In the genomic region with DNA sequence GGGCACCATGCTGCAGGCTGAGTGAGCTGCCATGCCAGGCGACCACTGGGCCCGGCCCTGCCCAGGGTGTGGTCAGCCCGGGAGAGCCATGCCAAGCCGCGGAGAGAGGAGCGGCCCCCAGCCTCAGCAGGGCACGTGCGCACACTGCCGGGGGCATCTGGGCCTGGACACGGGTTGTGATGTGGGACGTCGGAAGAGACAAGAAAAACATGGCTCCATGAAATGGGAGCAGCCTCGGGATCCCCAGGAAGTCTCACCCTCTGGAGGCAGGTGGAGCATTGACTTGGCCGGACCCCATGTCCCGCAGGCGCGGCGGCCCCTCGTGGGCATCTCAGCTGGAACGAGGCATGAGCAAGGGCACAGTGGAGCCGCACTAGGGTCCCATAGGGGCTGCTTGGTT, we compare ENCODE assay signal across 25 cellular contexts. TPM values are rescaled to one million over a fixed set of nuclear protein-coding genes. Genes with fewer than 3 reads are reported as not detected.
DNase-seq lines count a peak whose midpoint lies in the region; ATAC-seq and TF ChIP-seq lines count a peak whose summit lies in the region.
"Had no signal": no experiment of that assay in that cellular context is flagged by ENCODE, and none has a peak within 500 bp of the region (broad histone marks: within the 10 kb centered on the region; RNA-seq: fewer than 3 reads in every experiment).

No MANE protein-coding gene starts in this region.

- 95% methylated on average over 11 of the region's 21 CpGs for WGBS in esophagus muscularis mucosa

- H3K4me3 Mint-ChIP-seq in natural killer cell: peak overlapping the region; percentile 17
- no peak overlapping the region for H3K4me3 Mint-ChIP-seq in natural killer cell treated with Interleukin-12 subunit alpha and Interleukin-12 subunit beta and Interleukin-15 and Interleukin-18, amount 100 ng/mL, for 72 hours
- H3K4me3 Mint-ChIP-seq: activated naive CD8-positive, alpha-beta T cell treated with anti-CD3 and anti-CD28 coated beads, Interleukin-2, amount 10 ng/mL, durations not matched to agents 7 days and 5 days; naive thymus-derived CD8-positive, alpha-beta T cell had no signal

- no peaks in the 10 kb centered on the region for H3K9me3 Mint-ChIP-seq in natural killer cell
- no peaks in the 10 kb centered on the region for H3K9me3 Mint-ChIP-seq in natural killer cell treated with Interleukin-12 subunit alpha and Interleukin-12 subunit beta and Interleukin-15 and Interleukin-18, amount 100 ng/mL, for 72 hours
- H3K9me3 Mint-ChIP-seq: activated naive CD8-positive, alpha-beta T cell treated with anti-CD3 and anti-CD28 coated beads, Interleukin-2, amount 10 ng/mL, durations not matched to agents 7 days and 5 days; naive thymus-derived CD8-positive, alpha-beta T cell had no signal

- TF ChIP-seq POLR2A in esophagus muscularis mucosa (IDR thresholded peaks at IDR 0.05; ENCODE audit: low read depth) (no peak), breast epithelium (IDR thresholded peaks at IDR 0.05) (no peak)

- H3K27ac ChIP-seq in esophagus muscularis mucosa (replicated peaks in 1 of 4) (peak overlapping the region; percentile 85 to 88 (median 87)), neutrophil (peak overlapping the region; percentile 90), breast epithelium (peak overlapping the region in 1 of 2 donors; percentile 98)
- H3K27ac ChIP-seq: cardiac muscle cell, colonic mucosa had no signal

- ATAC-seq in natural killer cell (no peak), GM19463 (IDR thresholded peaks at IDR 0.05; ENCODE audit: unreplicated experiment) (no peak)
- no peak for ATAC-seq in natural killer cell treated with Interleukin-12 subunit alpha and Interleukin-12 subunit beta and Interleukin-15 and Interleukin-18, amount 100 ng/mL, for 72 hours
- ATAC-seq: naive thymus-derived CD8-positive, alpha-beta T cell had no signal

- no peak for TF ChIP-seq EP300 in esophagus muscularis mucosa (IDR thresholded peaks at IDR 0.05)

- H3K4me1 ChIP-seq in esophagus muscularis mucosa (peaks cover 43 to 51% (median 46%) of the 10 kb centered on the region in 4 donors), neutrophil (ENCODE audit: control insufficient read depth in 1 of 2, insufficient read depth in 1 of 2, low read depth in 1 of 2, low read length in 1 of 2) (peaks cover 29 to 30% of the 10 kb centered on the region in 2 experiments), breast epithelium (peaks cover 12 to 20% of the 10 kb centered on the region in 2 donors)

- TF ChIP-seq CTCF in natural killer cell (IDR thresholded peaks at IDR 0.05) (no peak), esophagus muscularis mucosa (IDR thresholded peaks at IDR 0.05) (no peak), neutrophil (IDR thresholded peaks at IDR 0.05) (no peak), GM20000 (IDR thresholded peaks at IDR 0.05; ENCODE audit: extremely low read depth, missing control alignments) (no peak), breast epithelium (IDR thresholded peaks at IDR 0.05) (no peak)

- peaks cover 0 to 7% (median 0%) of the 10 kb centered on the region in 4 donors for H3K27me3 ChIP-seq in esophagus muscularis mucosa
- H3K27me3 ChIP-seq in neutrophil: no peaks in the 10 kb centered on the region
- H3K27me3 ChIP-seq in breast epithelium: peaks cover 0 to 7% of the 10 kb centered on the region in 2 donors
- H3K27me3 ChIP-seq: cardiac muscle cell, colonic mucosa had no signal

- no peaks in the 10 kb centered on the region for H3K27me3 Mint-ChIP-seq in natural killer cell (ENCODE audit: low read depth in 2 of 2)
- H3K27me3 Mint-ChIP-seq in natural killer cell treated with Interleukin-12 subunit alpha and Interleukin-12 subunit beta and Interleukin-15 and Interleukin-18, amount 100 ng/mL, for 72 hours: no peaks in the 10 kb centered on the region

- H3K36me3 ChIP-seq in esophagus muscularis mucosa (no peaks in the 10 kb centered on the region), neutrophil (no peaks in the 10 kb centered on the region), breast epithelium (no peaks in the 10 kb centered on the region)
- H3K36me3 ChIP-seq: cardiac muscle cell, colonic mucosa, HAP-1 had no signal

- no peaks in the 10 kb centered on the region for H3K36me3 Mint-ChIP-seq in natural killer cell
- H3K36me3 Mint-ChIP-seq in natural killer cell treated with Interleukin-12 subunit alpha and Interleukin-12 subunit beta and Interleukin-15 and Interleukin-18, amount 100 ng/mL, for 72 hours: no peaks in the 10 kb centered on the region
- H3K36me3 Mint-ChIP-seq: activated naive CD8-positive, alpha-beta T cell treated with anti-CD3 and anti-CD28 coated beads, Interleukin-2, amount 10 ng/mL, durations not matched to agents 7 days and 5 days; naive thymus-derived CD8-positive, alpha-beta T cell had no signal

- no peak overlapping the region for H3K4me3 ChIP-seq in esophagus muscularis mucosa
- no peak overlapping the region for H3K4me3 ChIP-seq in neutrophil (ENCODE audit: low read depth in 1 of 2, low read length in 1 of 2)
- H3K4me3 ChIP-seq in breast epithelium: no peak overlapping the region
- H3K4me3 ChIP-seq: cardiac muscle cell, colonic mucosa, HAP-1 had no signal

- intact Hi-C loops in natural killer cell (cut with micrococcal nuclease) (no loop called here), esophagus muscularis mucosa (cut with DNase I) (no loop called here), breast epithelium (cut with DNase I; ENCODE audit: low total_unique reads) (no loop called here)

- H3K9me3 ChIP-seq in esophagus muscularis mucosa (no peaks in the 10 kb centered on the region), neutrophil (no peaks in the 10 kb centered on the region), breast epithelium (no peaks in the 10 kb centered on the region)
- H3K9me3 ChIP-seq: colonic mucosa, HAP-1 had no signal

- DNase-seq in natural killer cell (no peak), esophagus muscularis mucosa (ENCODE audit: extremely low spot score) (no peak), GM20000 (ENCODE audit: low spot score) (no peak), breast epithelium (ENCODE audit: low spot score in 2 of 2) (no peak)
- DNase-seq in natural killer cell treated with Interleukin-12 subunit alpha and Interleukin-12 subunit beta and Interleukin-15 and Interleukin-18, amount 100 ng/mL, for 72 hours (ENCODE audit: low spot score): no peak
- DNase-seq: activated CD4-positive, alpha-beta T cell treated with anti-CD3 and anti-CD28 coated beads for 4 hours; activated CD8-positive, alpha-beta memory T cell treated with anti-CD3 and anti-CD28 coated beads for 24 hours; activated effector memory CD4-positive, alpha-beta T cell treated with anti-CD3 and anti-CD28 coated beads, Interleukin-2, amount 50 U/mL, for 16 hours; activated naive CD8-positive, alpha-beta T cell treated with anti-CD3 and anti-CD28 coated beads, Interleukin-2, amount 10 ng/mL, durations not matched to agents 7 days and 5 days; aorta; colonic mucosa; effector CD8-positive, alpha-beta T cell; EL; islet precursor cell; NCI-H1436 treated with DMSO at 0.1 percent for 48 hours; NCI-H2081 treated with DMSO at 0.1 percent for 48 hours; NCI-H345; stimulated activated naive CD4-positive, alpha-beta T cell; SW 1271 had no signal

- no peak overlapping the region for H3K27ac Mint-ChIP-seq in natural killer cell
- H3K27ac Mint-ChIP-seq in natural killer cell treated with Interleukin-12 subunit alpha and Interleukin-12 subunit beta and Interleukin-15 and Interleukin-18, amount 100 ng/mL, for 72 hours: peak overlapping the region in 1 of 2 donors; percentile 33
- H3K27ac Mint-ChIP-seq: naive thymus-derived CD8-positive, alpha-beta T cell had no signal

- H3K4me1 Mint-ChIP-seq in natural killer cell: peaks cover 25% of the 10 kb centered on the region in 2 donors
- peaks cover 17 to 24% of the 10 kb centered on the region in 2 donors for H3K4me1 Mint-ChIP-seq in natural killer cell treated with Interleukin-12 subunit alpha and Interleukin-12 subunit beta and Interleukin-15 and Interleukin-18, amount 100 ng/mL, for 72 hours (ENCODE audit: low read depth in 2 of 2)

RNA-seq across cellular contexts. Expression of a gene that starts 16.8 kb away (rescaled TPM):
- total RNA-seq in natural killer cell (1 to 10 TPM in 2 of 3 donors, under 1 TPM in 1; 0.59 to 1.4 (median 1.1) TPM), esophagus muscularis mucosa (10 to 100 TPM in 3 of 4 donors, 1 to 10 TPM in 1; 10.0 to 42.4 (median 30.1) TPM), breast epithelium (10 to 100 TPM in 2 of 3 donors, 1 to 10 TPM in 1; 8.8 to 26.5 (median 15.4) TPM)
- 10 to 100 TPM; 42.9 to 88.3 TPM for total RNA-seq in natural killer cell treated with Interleukin-12 subunit alpha and Interleukin-12 subunit beta and Interleukin-15 and Interleukin-18, amount 100 ng/mL, for 72 hours
- total RNA-seq: skeletal muscle tissue had no signal

Comparison
In these comparisons a context has a peak if more than half of its experiments do, and no peak if none do; other contexts are left out.
1. RNA of a gene that starts 16.8 kb away (total RNA-seq): 42.9 to 88.3 TPM in natural killer cell treated with Interleukin-12 subunit alpha and Interleukin-12 subunit beta and Interleukin-15 and Interleukin-18, amount 100 ng/mL, for 72 hours, 10.0 to 42.4 TPM in esophagus muscularis mucosa and 8.8 to 26.5 TPM in breast epithelium; 0.59 to 1.4 TPM in natural killer cell; every median in the first group is over 4 times any median in the second.